In the genomic region with DNA sequence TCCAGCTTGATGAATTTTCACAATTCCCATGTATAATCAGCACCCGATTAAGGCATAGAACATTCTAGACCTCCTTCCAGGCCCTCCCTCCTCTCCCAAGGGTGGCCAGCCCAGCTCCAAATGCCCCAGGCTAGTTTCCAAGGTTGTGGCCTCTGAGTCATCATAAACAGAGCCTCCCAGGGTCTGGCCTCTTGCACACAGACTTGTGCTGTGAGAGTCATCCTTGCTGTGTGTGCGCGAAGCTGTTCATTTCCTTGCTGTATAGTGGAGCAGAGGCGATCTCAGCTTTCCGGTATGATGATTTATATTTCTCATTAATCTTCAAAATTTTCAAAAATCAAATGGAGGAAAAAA, we compare ENCODE assay signal across 8 cellular contexts. TPM values are rescaled to one million over a fixed set of nuclear protein-coding genes. Genes with fewer than 3 reads are reported as not detected.
DNase-seq lines count a peak whose midpoint lies in the region; ATAC-seq and TF ChIP-seq lines count a peak whose summit lies in the region.

No MANE protein-coding gene starts in this region.

- POLR2A ChIA-PET in HEK293T (lab: Yijun Ruan, JAX), result interaction anchor here (1.1 to 1.3 kb wide), 3 partner anchors 9 to 188 kb away, joined by 3 read pairs; no protein-coding TSS in a partner anchor

- TF ChIP-seq CTCF in hepatocyte (IDR thresholded peaks at IDR 0.05; ENCODE audit: poor library complexity), result no peak
- TF ChIP-seq CTCF in natural killer cell (IDR thresholded peaks at IDR 0.05), result no peak

- CTCF ChIA-PET in HEK293T (lab: Yijun Ruan, JAX), result interaction anchor here (1.5 to 2.4 kb wide), 3 partner anchors 9 to 55 kb away, joined by 4 to 22 read pairs (median 13); no protein-coding TSS in a partner anchor

- H3K4me3 Mint-ChIP-seq in natural killer cell, result no peak overlapping the region

- peaks cover 14% of the 10 kb centered on the region for H3K4me1 ChIP-seq in hepatocyte (ENCODE audit: insufficient read depth)

- H3K9me3 Mint-ChIP-seq in natural killer cell, result no peaks in the 10 kb centered on the region

- no peak overlapping the region for H3K27ac Mint-ChIP-seq in natural killer cell

- H3K27me3 Mint-ChIP-seq in natural killer cell (ENCODE audit: low read depth in 2 of 2), result peaks cover 16 to 51% of the 10 kb centered on the region in 2 donors

- H3K36me3 Mint-ChIP-seq in natural killer cell, result no peaks in the 10 kb centered on the region

- H4K20me1 ChIP-seq in hepatocyte (ENCODE audit: insufficient read depth, poor library complexity, severe bottlenecking), result no peaks in the 10 kb centered on the region

- H3K27ac ChIP-seq in hepatocyte (peak overlapping the region; percentile 83), skin epidermis (peak overlapping the region in 19 of 21 experiments; percentile 36 to 89 (median 80))

- no peaks in the 10 kb centered on the region for H3K79me2 ChIP-seq in hepatocyte

- H3K36me3 ChIP-seq in hepatocyte (replicated peaks; ENCODE audit: insufficient read depth, low read depth), result no peaks in the 10 kb centered on the region

- DNase-seq in HEK293T (ENCODE audit: extremely low spot score) (peak; percentile 57), astrocyte of the hippocampus (ENCODE audit: low read depth, low spot score) (peak; percentile 96), hepatocyte (ENCODE audit: low spot score) (peak; percentile 63), natural killer cell (no peak), NCI-H128 (lab: John Stamatoyannopoulos, UW; ENCODE audit: unreplicated experiment) (no peak)
- DNase-seq in stimulated activated CD4-positive, alpha-beta T cell treated with anti-CD3 and anti-CD28 coated beads, Interleukin-15, amount 100 ng/mL, for 24 hours, result no peak

- H3K4me3 ChIP-seq in hepatocyte (no peak overlapping the region), skin epidermis (no peak overlapping the region)

- intact Hi-C loops in natural killer cell (cut with micrococcal nuclease), result no loop called here

- no peaks in the 10 kb centered on the region for H3K27me3 ChIP-seq in hepatocyte

- no peaks in the 10 kb centered on the region for H3K4me1 Mint-ChIP-seq in natural killer cell

- H2AFZ ChIP-seq in hepatocyte, result peak overlapping the region; percentile 51

- no peaks in the 10 kb centered on the region for H3K9me2 ChIP-seq in hepatocyte (replicated peaks; ENCODE audit: insufficient read depth)

- peak overlapping the region; percentile 19 for H3K4me2 ChIP-seq in hepatocyte

- 66% methylated on average over 5 of the region's 5 CpGs for WGBS in hepatocyte (ENCODE audit: low lambda C conversion rate, missing lambda C conversion rate)

- no peaks in the 10 kb centered on the region for H3K9me3 ChIP-seq in hepatocyte (ENCODE audit: low read depth)

- no peak for ATAC-seq in natural killer cell
- ATAC-seq in HG03571 (IDR thresholded peaks at IDR 0.05; ENCODE audit: unreplicated experiment), result no peak

TF ChIP-seq in HEK293T, 16 proteins besides CTCF, POLR2A, EP300 and RAD21:
- no peak for TF ChIP-seq ARNT (IDR thresholded peaks at IDR 0.05)
- TF ChIP-seq, protein P1, sequence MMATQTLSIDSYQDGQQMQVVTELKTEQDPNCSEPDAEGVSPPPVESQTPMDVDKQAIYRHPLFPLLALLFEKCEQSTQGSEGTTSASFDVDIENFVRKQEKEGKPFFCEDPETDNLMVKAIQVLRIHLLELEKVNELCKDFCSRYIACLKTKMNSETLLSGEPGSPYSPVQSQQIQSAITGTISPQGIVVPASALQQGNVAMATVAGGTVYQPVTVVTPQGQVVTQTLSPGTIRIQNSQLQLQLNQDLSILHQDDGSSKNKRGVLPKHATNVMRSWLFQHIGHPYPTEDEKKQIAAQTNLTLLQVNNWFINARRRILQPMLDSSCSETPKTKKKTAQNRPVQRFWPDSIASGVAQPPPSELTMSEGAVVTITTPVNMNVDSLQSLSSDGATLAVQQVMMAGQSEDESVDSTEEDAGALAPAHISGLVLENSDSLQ (IDR thresholded peaks at IDR 0.05), result no peak
- no peak for TF ChIP-seq TARDBP (IDR thresholded peaks at IDR 0.05)
- TF ChIP-seq ELF4 (IDR thresholded peaks at IDR 0.05), result no peak
- no peak for TF ChIP-seq LEF1 (IDR thresholded peaks at IDR 0.05; ENCODE audit: borderline replicate concordance)
- TF ChIP-seq CTBP1 (IDR thresholded peaks at IDR 0.05; ENCODE audit: borderline replicate concordance), result no peak
- TF ChIP-seq FOXA1 (IDR thresholded peaks at IDR 0.05), result no peak
- no peak for TF ChIP-seq HDGF (IDR thresholded peaks at IDR 0.05; ENCODE audit: borderline replicate concordance)
- TF ChIP-seq L3MBTL2 (conservative IDR thresholded peaks at IDR 0.05), result no peak
- TF ChIP-seq ZNF384 (IDR thresholded peaks at IDR 0.05), result no peak
- TF ChIP-seq SUZ12 (IDR thresholded peaks at IDR 0.05), result no peak
- TF ChIP-seq BHLHE40 (IDR thresholded peaks at IDR 0.05; ENCODE audit: borderline replicate concordance), result no peak
- no peak for TF ChIP-seq FOXM1 (IDR thresholded peaks at IDR 0.05; ENCODE audit: borderline replicate concordance)
- no peak for TF ChIP-seq NFRKB (IDR thresholded peaks at IDR 0.05)
- no peak for TF ChIP-seq SP1 (IDR thresholded peaks at IDR 0.05)
- no peak for TF ChIP-seq FOXK2 (IDR thresholded peaks at IDR 0.05)

RNA-seq across cellular contexts. Expression of a gene that starts 20.5 kb away (rescaled TPM):
- total RNA-seq in hepatocyte (2.3 and 4.8 TPM in 2 replicates), natural killer cell (not detected)
- polyA plus RNA-seq in hepatocyte, result 1.8 and 2.5 TPM in 2 replicates

Comparison
In these comparisons a context has a peak if more than half of its experiments do, and no peak if none do; other contexts are left out.
1. DNase-seq: peak in HEK293T (single experiment), astrocyte of the hippocampus (single experiment) and hepatocyte (single experiment); none in stimulated activated CD4-positive, alpha-beta T cell treated with anti-CD3 and anti-CD28 coated beads, Interleukin-15, amount 100 ng/mL, for 24 hours (single experiment), natural killer cell (single experiment) and NCI-H128 (single experiment).